Comparison of ENCODE assay signal across 2 cellular contexts in genomic region chr19:38875656-38876345, GRCh38.
TF ChIP-seq lines count a peak whose summit lies in the region.

No MANE protein-coding gene starts in this region.

TF ChIP-seq in A549, 52 proteins besides CTCF, POLR2A, EP300 and RAD21:
- TF ChIP-seq NPAS2 (CRISPR knock-in tag; IDR thresholded peaks at IDR 0.05; ENCODE audit: borderline replicate concordance) = no peak
- TF ChIP-seq TFCP2L1 (CRISPR knock-in tag; IDR thresholded peaks at IDR 0.05) = no peak
- no peak for TF ChIP-seq RNF2 (IDR thresholded peaks at IDR 0.05; ENCODE audit: borderline replicate concordance, low read depth)
- TF ChIP-seq JUN (IDR thresholded peaks at IDR 0.05) = no peak
- no peak for TF ChIP-seq CEBPB (IDR thresholded peaks at IDR 0.05)
- no peak for TF ChIP-seq CHD4 (IDR thresholded peaks at IDR 0.05; ENCODE audit: borderline replicate concordance)
- TF ChIP-seq, protein P1, sequence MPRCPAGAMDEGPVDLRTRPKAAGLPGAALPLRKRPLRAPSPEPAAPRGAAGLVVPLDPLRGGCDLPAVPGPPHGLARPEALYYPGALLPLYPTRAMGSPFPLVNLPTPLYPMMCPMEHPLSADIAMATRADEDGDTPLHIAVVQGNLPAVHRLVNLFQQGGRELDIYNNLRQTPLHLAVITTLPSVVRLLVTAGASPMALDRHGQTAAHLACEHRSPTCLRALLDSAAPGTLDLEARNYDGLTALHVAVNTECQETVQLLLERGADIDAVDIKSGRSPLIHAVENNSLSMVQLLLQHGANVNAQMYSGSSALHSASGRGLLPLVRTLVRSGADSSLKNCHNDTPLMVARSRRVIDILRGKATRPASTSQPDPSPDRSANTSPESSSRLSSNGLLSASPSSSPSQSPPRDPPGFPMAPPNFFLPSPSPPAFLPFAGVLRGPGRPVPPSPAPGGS (IDR thresholded peaks at IDR 0.05) = no peak
- no peak for TF ChIP-seq CBX8 (IDR thresholded peaks at IDR 0.05)
- TF ChIP-seq MAFK (IDR thresholded peaks at IDR 0.05; ENCODE audit: partially characterized antibody) = no peak
TF ChIP-seq in A549: peak in this region for 0.

TF ChIP-seq in GM23338, 12 proteins besides CTCF, POLR2A, EP300 and RAD21:
- TF ChIP-seq STAT1 (IDR thresholded peaks at IDR 0.05; ENCODE audit: unreplicated experiment) = no peak
- no peak for TF ChIP-seq EZH2phosphoT487 (IDR thresholded peaks at IDR 0.05; ENCODE audit: unreplicated experiment)
- no peak for TF ChIP-seq EZH2 (IDR thresholded peaks at IDR 0.05; ENCODE audit: low read depth, unreplicated experiment)
- TF ChIP-seq POLR2AphosphoS5 (IDR thresholded peaks at IDR 0.05; ENCODE audit: low read depth) = no peak
TF ChIP-seq in GM23338: peak in this region for 0.
